Comparison of ENCODE assay signal across 8 cellular contexts in the genomic region with DNA sequence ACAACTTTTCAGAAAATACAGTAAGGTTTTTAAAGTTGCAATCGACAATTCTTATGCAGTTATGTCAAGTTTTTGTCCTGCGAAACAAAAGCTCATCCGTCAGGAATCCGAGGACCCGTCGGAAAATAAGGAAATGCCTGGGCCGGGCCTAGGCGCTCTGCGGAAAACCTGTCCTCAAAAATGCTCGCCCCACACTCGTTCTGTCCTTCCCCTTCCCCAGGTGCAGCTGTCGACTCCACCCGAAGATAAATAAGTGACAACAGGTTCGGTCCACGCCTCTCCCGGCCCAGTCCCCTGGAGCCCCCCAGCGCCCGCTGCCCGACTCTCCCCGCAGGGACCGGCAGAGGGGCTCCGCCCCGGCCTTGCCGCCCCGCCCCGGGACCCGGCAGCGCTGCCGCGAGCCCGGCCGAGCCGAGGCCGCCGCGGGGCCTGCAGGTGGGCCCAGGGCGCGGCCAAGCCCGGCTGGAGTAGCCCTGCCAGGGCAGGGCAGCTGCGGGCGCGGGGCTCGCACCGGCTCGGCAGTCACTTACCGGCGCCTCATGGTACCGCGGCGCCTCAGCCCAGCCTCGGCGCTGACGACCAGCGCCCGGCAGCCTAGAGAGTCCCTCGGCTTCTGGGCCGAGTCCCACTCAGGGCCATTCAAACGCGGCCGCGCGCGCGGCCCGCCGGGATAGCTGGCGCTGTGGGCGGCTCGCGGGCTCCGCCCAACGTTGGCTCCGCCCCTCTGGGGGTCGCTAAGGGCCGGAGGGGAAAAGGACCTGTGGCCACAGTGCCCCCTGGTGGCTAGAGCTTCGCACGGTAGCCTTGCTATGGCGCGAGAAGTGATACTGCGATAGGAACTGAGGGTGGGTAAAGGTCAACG. TPM values are rescaled to one million over a fixed set of nuclear protein-coding genes. Genes with fewer than 3 reads are reported as not detected.
DNase-seq lines count a peak whose midpoint lies in the region; TF ChIP-seq lines count a peak whose summit lies in the region.

A gene with protein sequence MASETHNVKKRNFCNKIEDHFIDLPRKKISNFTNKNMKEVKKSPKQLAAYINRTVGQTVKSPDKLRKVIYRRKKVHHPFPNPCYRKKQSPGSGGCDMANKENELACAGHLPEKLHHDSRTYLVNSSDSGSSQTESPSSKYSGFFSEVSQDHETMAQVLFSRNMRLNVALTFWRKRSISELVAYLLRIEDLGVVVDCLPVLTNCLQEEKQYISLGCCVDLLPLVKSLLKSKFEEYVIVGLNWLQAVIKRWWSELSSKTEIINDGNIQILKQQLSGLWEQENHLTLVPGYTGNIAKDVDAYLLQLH (minus strand): TSS at position 676 of the 862 bp plus-strand sequence. CDS start 46,420 bp downstream, outside the sequence.

- H3K27me3 Mint-ChIP-seq in HFFc6 (ENCODE audit: insufficient read depth) = no peaks in the 10 kb centered on the region
- H3K27me3 Mint-ChIP-seq in activated naive CD4-positive, alpha-beta T cell treated with anti-CD3 and anti-CD28 coated beads for 36 hours (ENCODE audit: low read depth) = no peaks in the 10 kb centered on the region

- peaks cover 39% of the 10 kb centered on the region for H3K4me1 Mint-ChIP-seq in HFFc6 (ENCODE audit: low read depth)
- H3K4me1 Mint-ChIP-seq in activated naive CD4-positive, alpha-beta T cell treated with anti-CD3 and anti-CD28 coated beads for 36 hours (ENCODE audit: low read depth) = peaks cover 24% of the 10 kb centered on the region

- peak; percentile 94 for TF ChIP-seq CTCF in GM10248 (IDR thresholded peaks at IDR 0.05; ENCODE audit: control extremely low read depth, extremely low read depth, low read depth, missing control alignments)
- peak; percentile 98 for TF ChIP-seq CTCF in HFFc6 (IDR thresholded peaks at IDR 0.05)

- no peak within 1 kb of the TSS for H3K27ac ChIP-seq in temporal lobe (ENCODE audit: low read depth, low read length)

- H3K9me3 Mint-ChIP-seq in HFFc6 = no peaks in the 10 kb centered on the region
- no peaks in the 10 kb centered on the region for H3K9me3 Mint-ChIP-seq in activated naive CD4-positive, alpha-beta T cell treated with anti-CD3 and anti-CD28 coated beads for 36 hours

- CTCF ChIA-PET in GM10248 (lab: Yijun Ruan, JAX) = interaction anchor here (0.6 to 6.3 kb wide), 35 partner anchors 10 to 378 kb away, joined by 3 to 64 read pairs (median 5); partner anchors contain the start of gene EMC4
- CTCF ChIA-PET in activated naive CD4-positive, alpha-beta T cell treated with anti-CD3 and anti-CD28 coated beads for 36 hours (lab: Charles Lee) = interaction anchor here (0.6 to 6.9 kb wide), 18 partner anchors 9 to 172 kb away, joined by 3 to 68 read pairs (median 3); partner anchors contain the start of genes LPCAT4 and PGBD4

- peaks cover 9% of the 10 kb centered on the region for H3K36me3 Mint-ChIP-seq in HFFc6 (ENCODE audit: low read depth)
- peaks cover 11% of the 10 kb centered on the region for H3K36me3 Mint-ChIP-seq in activated naive CD4-positive, alpha-beta T cell treated with anti-CD3 and anti-CD28 coated beads for 36 hours (ENCODE audit: low read depth)

- H3K27ac Mint-ChIP-seq in HFFc6 = peak within 1 kb of the TSS; percentile 91
- H3K27ac Mint-ChIP-seq in activated naive CD4-positive, alpha-beta T cell treated with anti-CD3 and anti-CD28 coated beads for 36 hours = peak within 1 kb of the TSS; percentile 68

- POLR2A ChIA-PET in GM10248 (lab: Yijun Ruan, JAX) = interaction anchor here (0.6 to 1.4 kb wide), 6 partner anchors 90 to 148 kb away, joined by 3 to 7 read pairs (median 4); no protein-coding TSS in a partner anchor

- peak within 1 kb of the TSS; percentile 92 for H3K4me3 Mint-ChIP-seq in HFFc6
- peak within 1 kb of the TSS; percentile 87 for H3K4me3 Mint-ChIP-seq in activated naive CD4-positive, alpha-beta T cell treated with anti-CD3 and anti-CD28 coated beads for 36 hours

- peak; percentile 97 for DNase-seq in GM10248 (ENCODE audit: extremely low spot score)
- peak; percentile 86 for DNase-seq in HFFc6
- peak; percentile 97 for DNase-seq in NAMALWA (ENCODE audit: low spot score)
- peak; percentile 93 for DNase-seq in SK-N-DZ (ENCODE audit: low spot score)
- peak; percentile 98 for DNase-seq in activated naive CD4-positive, alpha-beta T cell treated with anti-CD3 and anti-CD28 coated beads for 36 hours
- peak; percentile 94 for DNase-seq in globus pallidus (ENCODE audit: low spot score)
- peak; percentile 91 for DNase-seq in occipital lobe (lab: John Stamatoyannopoulos, UW)

- intact Hi-C loops in activated naive CD4-positive, alpha-beta T cell treated with anti-CD3 and anti-CD28 coated beads for 36 hours (cut with micrococcal nuclease) = loop anchor here (1.0 to 10.0 kb wide), 7 partner anchors 99 to 917 kb away; partner anchors contain the start of genes AVEN and PGBD4

RNA-seq across cellular contexts. Expression of the gene that starts here (rescaled TPM):
- 10 to 100 TPM; 27.2 to 37.1 (median 29.7) TPM for total RNA-seq in HFFc6 (2021; fragmentation: NEBNext Ultra II Directional; extraction: Animal tissue kit (Norgen Biotek cat#: 25700))
- polyA plus RNA-seq in SK-N-DZ (2014; cell fraction: cytosol; rRNA removed) = 66.1 and 82.3 TPM in 2 replicates
- polyA plus RNA-seq in SK-N-DZ (2014; cell fraction: nucleus; rRNA removed) = 115 and 131 TPM in 2 replicates
- 10 to 100 TPM; 46.4 to 51.6 TPM for total RNA-seq in activated naive CD4-positive, alpha-beta T cell treated with anti-CD3 and anti-CD28 coated beads for 36 hours
- total RNA-seq in occipital lobe = 117 TPM
- total RNA-seq in temporal lobe = 73.0 TPM
